ENCODE assay signal across 8 cellular contexts in the genomic region with DNA sequence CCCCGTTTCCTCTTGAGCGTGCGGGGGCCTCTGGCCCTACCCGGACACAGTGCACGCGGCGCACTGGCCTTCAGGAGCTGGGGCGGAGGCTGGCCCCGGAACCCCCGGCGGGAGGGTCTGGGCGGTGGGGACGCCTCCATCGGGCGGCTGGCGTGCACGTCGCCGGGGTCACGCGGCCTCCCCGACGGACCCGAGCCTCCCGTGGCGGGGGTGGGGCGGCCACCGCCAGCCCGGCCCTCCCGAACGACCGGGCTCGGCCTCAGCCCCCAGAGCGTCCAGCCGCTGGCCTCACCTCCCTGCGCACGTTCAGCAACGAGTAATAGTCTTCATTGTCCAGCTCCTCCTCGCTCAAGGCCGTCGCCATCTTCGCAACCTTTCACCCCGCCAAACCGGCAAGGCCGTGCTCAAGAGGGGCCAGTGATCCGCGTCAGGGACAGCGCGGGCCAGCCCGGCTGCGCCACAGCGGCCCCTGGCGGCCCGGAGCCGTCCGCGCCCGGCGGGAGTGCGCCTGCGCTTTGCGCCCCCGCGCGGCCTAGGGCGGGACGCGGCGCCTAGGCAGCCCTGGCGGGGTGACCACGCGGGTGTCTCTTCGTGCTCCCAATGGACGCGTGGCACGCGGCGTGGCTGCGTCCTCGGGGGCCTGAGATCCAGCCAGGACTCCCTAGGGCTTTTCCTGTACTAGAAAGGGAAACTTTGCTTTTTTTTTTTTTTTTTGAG. TPM values are rescaled to one million over a fixed set of nuclear protein-coding genes. Genes with fewer than 3 reads are reported as not detected.
DNase-seq lines count a peak whose midpoint lies in the region; ATAC-seq and TF ChIP-seq lines count a peak whose summit lies in the region.

A gene with protein sequence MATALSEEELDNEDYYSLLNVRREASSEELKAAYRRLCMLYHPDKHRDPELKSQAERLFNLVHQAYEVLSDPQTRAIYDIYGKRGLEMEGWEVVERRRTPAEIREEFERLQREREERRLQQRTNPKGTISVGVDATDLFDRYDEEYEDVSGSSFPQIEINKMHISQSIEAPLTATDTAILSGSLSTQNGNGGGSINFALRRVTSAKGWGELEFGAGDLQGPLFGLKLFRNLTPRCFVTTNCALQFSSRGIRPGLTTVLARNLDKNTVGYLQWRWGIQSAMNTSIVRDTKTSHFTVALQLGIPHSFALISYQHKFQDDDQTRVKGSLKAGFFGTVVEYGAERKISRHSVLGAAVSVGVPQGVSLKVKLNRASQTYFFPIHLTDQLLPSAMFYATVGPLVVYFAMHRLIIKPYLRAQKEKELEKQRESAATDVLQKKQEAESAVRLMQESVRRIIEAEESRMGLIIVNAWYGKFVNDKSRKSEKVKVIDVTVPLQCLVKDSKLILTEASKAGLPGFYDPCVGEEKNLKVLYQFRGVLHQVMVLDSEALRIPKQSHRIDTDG (minus strand): TSS at position 380 of the 717 bp plus-strand sequence. CDS start 16 bp downstream, at position 364.

- intact Hi-C loops in esophagus squamous epithelium (cut with DNase I) = no loop called here

- H3K9me3 ChIP-seq in esophagus squamous epithelium = no peaks in the 10 kb centered on the region

- peak; percentile 93 for ATAC-seq in GM21619 (IDR thresholded peaks at IDR 0.05; ENCODE audit: unreplicated experiment)

- peak in 2 of 4 donors; percentile 16 to 42 for TF ChIP-seq POLR2A in esophagus squamous epithelium (IDR thresholded peaks at IDR 0.05)

- peak; percentile 58 to 100 (median 100) for TF ChIP-seq CTCF in esophagus squamous epithelium (IDR thresholded peaks at IDR 0.05)

- peaks cover 0 to 2% (median 0%) of the 10 kb centered on the region in 4 donors for H3K27me3 ChIP-seq in esophagus squamous epithelium

- peaks cover 15 to 29% (median 19%) of the 10 kb centered on the region in 3 donors for H3K4me1 ChIP-seq in esophagus squamous epithelium

- peak within 1 kb of the TSS; percentile 86 to 97 (median 92) for H3K27ac ChIP-seq in esophagus squamous epithelium

- WGBS in esophagus squamous epithelium, 2 donors = 1% methylated on average over 33 of the region's 80 CpGs; no CpG with 5 or more reads in 1 of the 2 donors

- DNase-seq in DMS79 (lab: John Stamatoyannopoulos, UW) = peak; percentile 74
- DNase-seq in Jurkat, Clone E6-1 (ENCODE audit: low read depth, low spot score) = peak; percentile 84
- peak; percentile 93 to 96 for DNase-seq in activated T-cell treated with anti-CD3 and anti-CD28 coated beads, Interleukin-2, amount 50 U/mL, for 48 hours
- peak; percentile 18 for DNase-seq in esophagus squamous epithelium (lab: John Stamatoyannopoulos, UW)
- DNase-seq in myocyte (ENCODE audit: low read depth) = peak; percentile 88
- peak; percentile 79 to 84 for DNase-seq in stimulated activated CD8-positive, alpha-beta memory T cell treated with anti-CD3 and anti-CD28 coated beads, Interleukin-7, amount 100 ng/mL, for 48 hours (ENCODE audit: extremely low read depth in 1 of 2, low read depth in 1 of 2)

- H3K4me3 ChIP-seq in Jurkat, Clone E6-1 (ENCODE audit: low read length) = peak within 1 kb of the TSS; percentile 93
- peak within 1 kb of the TSS; percentile 91 to 100 (median 98) for H3K4me3 ChIP-seq in esophagus squamous epithelium

- H3K36me3 ChIP-seq in esophagus squamous epithelium = peaks cover 0 to 9% (median 0%) of the 10 kb centered on the region in 3 donors

TF ChIP-seq in PFSK-1, 5 proteins besides CTCF, POLR2A, EP300 and RAD21:
- TF ChIP-seq, protein P1, sequence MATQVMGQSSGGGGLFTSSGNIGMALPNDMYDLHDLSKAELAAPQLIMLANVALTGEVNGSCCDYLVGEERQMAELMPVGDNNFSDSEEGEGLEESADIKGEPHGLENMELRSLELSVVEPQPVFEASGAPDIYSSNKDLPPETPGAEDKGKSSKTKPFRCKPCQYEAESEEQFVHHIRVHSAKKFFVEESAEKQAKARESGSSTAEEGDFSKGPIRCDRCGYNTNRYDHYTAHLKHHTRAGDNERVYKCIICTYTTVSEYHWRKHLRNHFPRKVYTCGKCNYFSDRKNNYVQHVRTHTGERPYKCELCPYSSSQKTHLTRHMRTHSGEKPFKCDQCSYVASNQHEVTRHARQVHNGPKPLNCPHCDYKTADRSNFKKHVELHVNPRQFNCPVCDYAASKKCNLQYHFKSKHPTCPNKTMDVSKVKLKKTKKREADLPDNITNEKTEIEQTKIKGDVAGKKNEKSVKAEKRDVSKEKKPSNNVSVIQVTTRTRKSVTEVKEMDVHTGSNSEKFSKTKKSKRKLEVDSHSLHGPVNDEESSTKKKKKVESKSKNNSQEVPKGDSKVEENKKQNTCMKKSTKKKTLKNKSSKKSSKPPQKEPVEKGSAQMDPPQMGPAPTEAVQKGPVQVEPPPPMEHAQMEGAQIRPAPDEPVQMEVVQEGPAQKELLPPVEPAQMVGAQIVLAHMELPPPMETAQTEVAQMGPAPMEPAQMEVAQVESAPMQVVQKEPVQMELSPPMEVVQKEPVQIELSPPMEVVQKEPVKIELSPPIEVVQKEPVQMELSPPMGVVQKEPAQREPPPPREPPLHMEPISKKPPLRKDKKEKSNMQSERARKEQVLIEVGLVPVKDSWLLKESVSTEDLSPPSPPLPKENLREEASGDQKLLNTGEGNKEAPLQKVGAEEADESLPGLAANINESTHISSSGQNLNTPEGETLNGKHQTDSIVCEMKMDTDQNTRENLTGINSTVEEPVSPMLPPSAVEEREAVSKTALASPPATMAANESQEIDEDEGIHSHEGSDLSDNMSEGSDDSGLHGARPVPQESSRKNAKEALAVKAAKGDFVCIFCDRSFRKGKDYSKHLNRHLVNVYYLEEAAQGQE (IDR thresholded peaks at IDR 0.05; ENCODE audit: insufficient read depth in 1 of 2, low read depth in 2 of 2, low read length in 2 of 2) = no peak; a peak in 1 of 4 replicates
- peak; percentile 97 for TF ChIP-seq TAF1 (IDR thresholded peaks at IDR 0.05; ENCODE audit: borderline replicate concordance, insufficient read depth, low read length)
- TF ChIP-seq POLR2AphosphoS5 (IDR thresholded peaks at IDR 0.05; ENCODE audit: low read depth, low read length) = peak; percentile 60; the same call in 1 of the 2 replicates
- TF ChIP-seq FOXP2 (optimal IDR thresholded peaks at IDR 0.05; ENCODE audit: borderline replicate concordance, extremely low read depth, extremely low read length, insufficient read depth) = peak; percentile 68
- no peak for TF ChIP-seq SIN3A (IDR thresholded peaks at IDR 0.05; ENCODE audit: borderline replicate concordance, insufficient read depth, low read length)
TF ChIP-seq in PFSK-1: peak in this region for 3.

RNA-seq across cellular contexts. Expression of the gene that starts here (rescaled TPM):
- polyA plus RNA-seq in Jurkat, Clone E6-1 (2012; ENCODE audit: insufficient read depth, insufficient read length) = 70.5 TPM
- 49.2 TPM for polyA plus RNA-seq in PFSK-1 (2012; ENCODE audit: insufficient read length, low read depth)
- total RNA-seq in esophagus squamous epithelium (10 to 100 TPM; 27.1 to 41.5 (median 34.7) TPM), myocyte (25.0 and 35.2 TPM in 2 replicates)
- polyA plus RNA-seq in myocyte (2012) = 41.9 TPM

Comparison
In these comparisons a context has a peak if more than half of its experiments do, and no peak if none do; other contexts are left out.
1. Peak in every context shown above with its lines: DNase-seq, ATAC-seq, H3K4me3 ChIP-seq and H3K27ac ChIP-seq.
2. DNase-seq: peak in every context shown above with its lines; median percentile 94 in activated T-cell treated with anti-CD3 and anti-CD28 coated beads, Interleukin-2, amount 50 U/mL, for 48 hours; 88 in myocyte; 84 in Jurkat, Clone E6-1; 82 in stimulated activated CD8-positive, alpha-beta memory T cell treated with anti-CD3 and anti-CD28 coated beads, Interleukin-7, amount 100 ng/mL, for 48 hours; 74 in DMS79; 18 in esophagus squamous epithelium.